In genomic region chr7:40301486-40302065, GRCh38 we compare ENCODE assay signal across 24 cellular contexts.
A peak's percentile ranks its signal among the peaks of the same experiment; 100 is the strongest.
DNase-seq lines count a peak whose midpoint lies in the region; ATAC-seq and TF ChIP-seq lines count a peak whose summit lies in the region.
"Had no signal": no experiment of that assay in that cellular context is flagged by ENCODE, and none has a peak within 500 bp of the region (broad histone marks: within the 10 kb centered on the region; RNA-seq: fewer than 3 reads in every experiment).

No MANE protein-coding gene starts in this region.

- H3K4me3 ChIP-seq in heart left ventricle: no peak overlapping the region
- H3K4me3 ChIP-seq in brain microvascular endothelial cell (ENCODE audit: low read depth, low read length): no peak overlapping the region
- no peak overlapping the region for H3K4me3 ChIP-seq in BE2C (ENCODE audit: low read depth, low read length)
- H3K4me3 ChIP-seq: BLaER1, cardiac muscle cell, lower lobe of right lung, thoracic aorta had no signal

- H3K27ac ChIP-seq in heart left ventricle (no peak overlapping the region), brain microvascular endothelial cell (peak overlapping the region; percentile 98)
- H3K27ac ChIP-seq: 22Rv1, BLaER1, cardiac muscle cell, lower lobe of right lung, neutrophil, thoracic aorta had no signal

- no peaks in the 10 kb centered on the region for H3K36me3 ChIP-seq in heart left ventricle
- H3K36me3 ChIP-seq in brain microvascular endothelial cell (replicated peaks): no peaks in the 10 kb centered on the region
- H3K36me3 ChIP-seq in BE2C: no peaks in the 10 kb centered on the region
- H3K36me3 ChIP-seq: BLaER1, cardiac muscle cell, lower lobe of right lung, neutrophil, thoracic aorta had no signal

- H3K9me3 ChIP-seq in heart left ventricle (no peaks in the 10 kb centered on the region), BE2C (no peaks in the 10 kb centered on the region)
- H3K9me3 ChIP-seq: BLaER1, lower lobe of right lung, neutrophil, thoracic aorta had no signal

- no peaks in the 10 kb centered on the region for H3K4me1 ChIP-seq in heart left ventricle
- H3K4me1 ChIP-seq in BE2C: no peaks in the 10 kb centered on the region
- H3K4me1 ChIP-seq: lower lobe of right lung had no signal

- in situ Hi-C loops in brain microvascular endothelial cell (cut with HindIII; ENCODE audit: low pct_ligation_motif_present, low sequenced_read_pairs): no loop called here

- intact Hi-C loops in heart left ventricle (cut with DNase I) (no loop called here), Right ventricle myocardium inferior (cut with DNase I) (no loop called here)

- ATAC-seq in heart left ventricle: peak in 3 of 4 donors; percentile 43 to 62 (median 47)
- no peak for ATAC-seq in Right ventricle myocardium inferior
- ATAC-seq: activated naive CD8-positive, alpha-beta T cell treated with anti-CD3 and anti-CD28 coated beads, Interleukin-2, amount 50 U/mL, for 24 hours; lower lobe of right lung; T-helper 17 cell had no signal

- no peak for TF ChIP-seq CTCF in heart left ventricle (IDR thresholded peaks at IDR 0.05)
- TF ChIP-seq CTCF in brain microvascular endothelial cell (IDR thresholded peaks at IDR 0.05; ENCODE audit: low read depth, low read length, missing control alignments): no peak
- TF ChIP-seq CTCF in BE2C (IDR thresholded peaks at IDR 0.05; ENCODE audit: low read depth, low read length): no peak

- no peaks in the 10 kb centered on the region for H3K27me3 ChIP-seq in heart left ventricle
- no peaks in the 10 kb centered on the region for H3K27me3 ChIP-seq in brain microvascular endothelial cell (replicated peaks)
- H3K27me3 ChIP-seq in BE2C: no peaks in the 10 kb centered on the region
- H3K27me3 ChIP-seq: BLaER1, cardiac muscle cell, neutrophil had no signal

- DNase-seq in heart left ventricle (no peak), Right ventricle myocardium inferior (ENCODE audit: missing footprints) (no peak), brain microvascular endothelial cell (peak; percentile 66), myocyte (ENCODE audit: low read depth) (peak; percentile 86), BE2C (no peak), LoVo (ENCODE audit: low spot score) (no peak)
- DNase-seq in effector CD4-positive, alpha-beta T cell: no peak
- no peak for DNase-seq in activated effector memory CD4-positive, alpha-beta T cell treated with Interleukin-2 at 50 U/mL for 16 hours
- DNase-seq: activated CD8-positive, alpha-beta memory T cell treated with anti-CD3 and anti-CD28 coated beads, Interleukin-2, amount 50 U/mL, for 4 hours; activated naive CD8-positive, alpha-beta T cell treated with anti-CD3 and anti-CD28 coated beads, Interleukin-2, amount 50 U/mL, for 24 hours; DND-41; hypothalamus; islet precursor cell; lower lobe of right lung; NCI-H1436 treated with DMSO at 0.1 percent for 48 hours; NCI-H510A treated with DMSO at 0.1 percent for 48 hours; stimulated activated CD4-positive, alpha-beta T cell treated with anti-CD3 and anti-CD28 coated beads, Interleukin-2, amount 100 ng/mL, for 48 hours; stimulated activated naive CD4-positive, alpha-beta T cell; T-helper 17 cell had no signal

- 25 to 57% (median 43%) methylated on average over 1 of the region's 1 CpG for WGBS in heart left ventricle, 4 donors

- no peak for TF ChIP-seq POLR2A in heart left ventricle (IDR thresholded peaks at IDR 0.05)

Comparison
In these comparisons a context has a peak if more than half of its experiments do, and no peak if none do; other contexts are left out.
1. DNase-seq: peak in brain microvascular endothelial cell (single experiment) and myocyte (single experiment); none in heart left ventricle (0 of 5), Right ventricle myocardium inferior (single experiment), BE2C (single experiment), effector CD4-positive, alpha-beta T cell (single experiment), LoVo (single experiment) and activated effector memory CD4-positive, alpha-beta T cell treated with Interleukin-2 at 50 U/mL for 16 hours (single experiment).